ENCODE assay signal across 17 cellular contexts in genomic region chr1:163824490-163824889, GRCh38.
"Had no signal": no experiment of that assay in that cellular context is flagged by ENCODE, and none has a peak within 500 bp of the region (broad histone marks: within the 10 kb centered on the region; RNA-seq: fewer than 3 reads in every experiment).

No MANE protein-coding gene starts in this region.

- H3K36me3 ChIP-seq: gastrocnemius medialis, thoracic aorta, upper lobe of right lung had no signal

- H3K27me3 Mint-ChIP-seq: naive B cell; stimulated activated naive B cell treated with anti-CD40 and anti-IgM and Interleukin-4, amounts not matched to agents 10 μg/mL and 1 μg/mL and 100 μg/mL, for 72 hours; T-cell had no signal

- H3K9me3 Mint-ChIP-seq: stimulated activated naive B cell treated with anti-CD40 and anti-IgM and Interleukin-4, amounts not matched to agents 10 μg/mL and 1 μg/mL and 100 μg/mL, for 72 hours had no signal

- DNase-seq: activated CD4-positive, alpha-beta T cell treated with anti-CD3 and anti-CD28 coated beads for 1 hour; activated T-cell treated with anti-CD3 and anti-CD28 coated beads, Interleukin-2, amount 50 U/mL, for 1 hour; cortex of kidney; gastrocnemius medialis; mesenchymal stem cell; naive B cell; stimulated activated CD4-positive, alpha-beta T cell treated with anti-CD3 and anti-CD28 coated beads, Interleukin-2, amount 100 ng/mL, for 48 hours; stimulated activated CD8-positive, alpha-beta memory T cell treated with anti-CD3 and anti-CD28 coated beads, Interleukin-4, amount 100 ng/mL, for 48 hours; stimulated activated naive B cell treated with anti-CD40 and anti-IgM and Interleukin-4, amounts not matched to agents 10 μg/mL and 1 μg/mL and 100 μg/mL, for 72 hours; T-cell; upper lobe of right lung had no signal

- H3K4me3 ChIP-seq: gastrocnemius medialis, thoracic aorta, upper lobe of right lung had no signal

- ATAC-seq: activated naive CD4-positive, alpha-beta T cell treated with anti-CD3 and anti-CD28 coated beads, Interleukin-2, amount 50 U/mL, for 72 hours; gastrocnemius medialis; sciatic nerve; SK-N-SH treated with all-trans-retinoic acid at 6 μM for 48 hours; stimulated activated naive B cell treated with anti-CD40 and anti-IgM and Interleukin-4, amounts not matched to agents 10 μg/mL and 1 μg/mL and 100 μg/mL, for 72 hours; T-cell; upper lobe of right lung had no signal

- H3K27me3 ChIP-seq: gastrocnemius medialis, upper lobe of right lung had no signal

- H3K4me3 Mint-ChIP-seq: naive B cell; neural crest cell; stimulated activated naive B cell treated with anti-CD40 and anti-IgM and Interleukin-4, amounts not matched to agents 10 μg/mL and 1 μg/mL and 100 μg/mL, for 72 hours; T-cell; T-helper 2 cell treated with Interferon-gamma antibody and Interleukin-4, amounts not matched to agents 5 μg/mL and 100 μg/mL, for 36 hours had no signal

- H3K27ac ChIP-seq: gastrocnemius medialis, thoracic aorta, upper lobe of right lung had no signal

- H3K27ac Mint-ChIP-seq: activated naive CD4-positive, alpha-beta T cell treated with anti-CD3 and anti-CD28 coated beads, Interleukin-2, amount 50 U/mL, for 72 hours; naive B cell; stimulated activated naive B cell treated with anti-CD40 and anti-IgM and Interleukin-4, amounts not matched to agents 10 μg/mL and 1 μg/mL and 100 μg/mL, for 72 hours; T-cell; T-helper 2 cell treated with Interferon-gamma antibody and Interleukin-4, amounts not matched to agents 5 μg/mL and 100 μg/mL, for 36 hours had no signal

- H3K4me1 ChIP-seq: upper lobe of right lung had no signal

- H3K36me3 Mint-ChIP-seq: activated naive CD4-positive, alpha-beta T cell treated with anti-CD3 and anti-CD28 coated beads, Interleukin-2, amount 50 U/mL, for 72 hours; naive B cell; stimulated activated naive B cell treated with anti-CD40 and anti-IgM and Interleukin-4, amounts not matched to agents 10 μg/mL and 1 μg/mL and 100 μg/mL, for 72 hours; T-cell had no signal

- H3K9me3 ChIP-seq: gastrocnemius medialis, thoracic aorta, upper lobe of right lung had no signal

- H3K4me1 Mint-ChIP-seq: naive B cell; neural crest cell; stimulated activated naive B cell treated with anti-CD40 and anti-IgM and Interleukin-4, amounts not matched to agents 10 μg/mL and 1 μg/mL and 100 μg/mL, for 72 hours; T-cell had no signal
